In the genomic region with DNA sequence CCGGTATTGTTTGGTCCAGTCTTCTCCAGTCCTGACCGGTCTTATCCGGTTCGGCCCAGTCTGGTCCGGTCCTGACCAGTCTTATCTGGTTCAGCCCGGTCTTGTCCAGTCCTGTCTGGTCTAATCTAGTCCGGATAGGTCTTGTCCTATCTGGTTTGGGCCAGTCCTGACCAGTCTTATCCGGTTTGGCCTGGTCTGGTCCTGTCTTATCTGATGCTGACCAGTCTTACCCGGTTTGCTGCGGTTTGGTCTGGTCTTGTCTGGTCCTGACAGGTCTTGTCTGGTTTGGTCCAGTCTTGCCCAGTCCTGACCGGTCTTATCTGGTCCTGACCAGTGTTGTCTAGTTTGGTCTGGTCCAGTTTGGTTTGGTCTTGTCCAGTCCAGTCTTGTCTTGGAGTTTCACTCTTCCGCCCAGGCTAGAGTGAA, we compare ENCODE assay signal across 11 cellular contexts. TPM values are rescaled to one million over a fixed set of nuclear protein-coding genes. Genes with fewer than 3 reads are reported as not detected.
DNase-seq lines count a peak whose midpoint lies in the region; ATAC-seq and TF ChIP-seq lines count a peak whose summit lies in the region.
"Had no signal": no experiment of that assay in that cellular context is flagged by ENCODE, and none has a peak within 500 bp of the region (broad histone marks: within the 10 kb centered on the region; RNA-seq: fewer than 3 reads in every experiment).

No MANE protein-coding gene starts in this region.

- no peaks in the 10 kb centered on the region for H3K9me2 ChIP-seq in neural cell (ENCODE audit: insufficient read depth, low read length)

- no peaks in the 10 kb centered on the region for H3K27me3 ChIP-seq in HUES64 (ENCODE audit: insufficient read depth, low read length)
- H3K27me3 ChIP-seq in endodermal cell (ENCODE audit: control insufficient read depth, insufficient read depth, low read length, poor library complexity, severe bottlenecking) = no peaks in the 10 kb centered on the region
- H3K27me3 ChIP-seq in neural cell (ENCODE audit: insufficient read depth, low read depth, low read length) = no peaks in the 10 kb centered on the region
- H3K27me3 ChIP-seq: heart left ventricle, vagina had no signal

- H3K79me2 ChIP-seq in neural cell (replicated peaks; ENCODE audit: insufficient read depth, low read length) = no peaks in the 10 kb centered on the region

- H3K27ac Mint-ChIP-seq in endodermal cell = peak overlapping the region; percentile 85

- no peak for TF ChIP-seq EP300 in neural cell (conservative IDR thresholded peaks at IDR 0.05; ENCODE audit: poor library complexity, severe bottlenecking)

- H3F3A ChIP-seq in neural cell (ENCODE audit: insufficient read depth, low read length, poor library complexity, severe bottlenecking) = no peaks in the 10 kb centered on the region

- peaks cover 93% of the 10 kb centered on the region for H3K36me3 Mint-ChIP-seq in endodermal cell (ENCODE audit: low read depth)

- H3K27me3 Mint-ChIP-seq in endodermal cell (ENCODE audit: insufficient read depth) = no peaks in the 10 kb centered on the region

- peaks cover 100% of the 10 kb centered on the region for H3K36me3 ChIP-seq in HUES64 (ENCODE audit: insufficient read depth, low read length)
- H3K36me3 ChIP-seq in endodermal cell (ENCODE audit: control insufficient read depth, insufficient read depth, low read length) = peaks cover 100% of the 10 kb centered on the region
- H3K36me3 ChIP-seq in neural cell (ENCODE audit: insufficient read depth, low read length) = peaks cover 34% of the 10 kb centered on the region

- H3K9me3 ChIP-seq in HUES64 (ENCODE audit: insufficient read depth, low read depth, low read length) (no peaks in the 10 kb centered on the region), endodermal cell (ENCODE audit: control insufficient read depth, low read length) (no peaks in the 10 kb centered on the region), neural cell (ENCODE audit: low read length) (no peaks in the 10 kb centered on the region)
- H3K9me3 ChIP-seq: heart left ventricle, vagina had no signal

- ATAC-seq in HG02571 (IDR thresholded peaks at IDR 0.05; ENCODE audit: unreplicated experiment) = no peak
- no peak for ATAC-seq in HG02798 (IDR thresholded peaks at IDR 0.05; ENCODE audit: poor library complexity, unreplicated experiment)
- ATAC-seq: PC-3 had no signal

- TF ChIP-seq CTCF in endodermal cell (conservative IDR thresholded peaks at IDR 0.05) (no peak), neural cell (IDR thresholded peaks at IDR 0.05; ENCODE audit: poor library complexity, severe bottlenecking) (no peak)

- no peak overlapping the region for H2AFZ ChIP-seq in neural cell (ENCODE audit: low read depth, low read length)

- no peak overlapping the region for H3K4me2 ChIP-seq in neural cell (ENCODE audit: low read length)

- H3K27ac ChIP-seq in HUES64 (ENCODE audit: low read depth, low read length) = peak overlapping the region; percentile 62; the same call in 1 of the 2 replicates
- peak overlapping the region; percentile 77 for H3K27ac ChIP-seq in endodermal cell (ENCODE audit: low read depth, low read length)
- no peak overlapping the region for H3K27ac ChIP-seq in neural cell (ENCODE audit: low read length)
- H3K27ac ChIP-seq: heart left ventricle, vagina had no signal

- WGBS in HUES64 = 97% methylated on average over 12 of the region's 12 CpGs
- WGBS in endodermal cell (ENCODE audit: insufficient coverage in 1 of 2, insufficient read length in 1 of 2), 2 experiments = 95 to 97% methylated on average over 12 of the region's 12 CpGs

- DNase-seq in ELF-1 (ENCODE audit: low read depth, low spot score) (peak; percentile 73), endodermal cell (peak; percentile 79), NCI-H226 (no peak)
- DNase-seq: heart left ventricle, NCI-H187 treated with DMSO at 0.1 percent for 48 hours, PC-3 had no signal

- H3K9me3 Mint-ChIP-seq in endodermal cell = no peaks in the 10 kb centered on the region

- H3K4me3 ChIP-seq in HUES64 (ENCODE audit: low read length) (no peak overlapping the region), endodermal cell (ENCODE audit: low read length) (no peak overlapping the region), neural cell (ENCODE audit: low read length) (no peak overlapping the region)
- H3K4me3 ChIP-seq: heart left ventricle, vagina had no signal

- H3K4me3 Mint-ChIP-seq in endodermal cell = no peak overlapping the region

- H3K9ac ChIP-seq in HUES64 (ENCODE audit: low read depth, low read length) (no peak overlapping the region), endodermal cell (ENCODE audit: extremely low read depth, low read length, poor library complexity, severe bottlenecking) (peak overlapping the region; percentile 31), neural cell (ENCODE audit: low read length) (no peak overlapping the region)

- TF ChIP-seq RAD21 in neural cell (conservative IDR thresholded peaks at IDR 0.05) = no peak

- no peaks in the 10 kb centered on the region for H3K4me1 Mint-ChIP-seq in endodermal cell

- H4K20me1 ChIP-seq in neural cell (ENCODE audit: insufficient read depth) = no peaks in the 10 kb centered on the region

- H3K4me1 ChIP-seq in HUES64 (ENCODE audit: insufficient read depth, low read length) (no peaks in the 10 kb centered on the region), endodermal cell (ENCODE audit: control insufficient read depth, insufficient read depth, low read length) (no peaks in the 10 kb centered on the region)
- H3K4me1 ChIP-seq: heart left ventricle, vagina had no signal

TF ChIP-seq in neural cell, 6 proteins besides CTCF, POLR2A, EP300 and RAD21:
- no peak for TF ChIP-seq MXI1 (conservative IDR thresholded peaks at IDR 0.05; ENCODE audit: poor library complexity, severe bottlenecking)
- TF ChIP-seq POLR2AphosphoS5 (IDR thresholded peaks at IDR 0.05) = peak; percentile 10
TF ChIP-seq in neural cell: peak in this region for 1.

RNA-seq across cellular contexts. Expression of gene DHX9, which starts 30.1 kb away (rescaled TPM):
- polyA plus RNA-seq in HUES64 (2013, experiment 1 of 2) = 229 TPM
- polyA plus RNA-seq in HUES64 (2013, experiment 2 of 2) = 190 TPM
- total RNA-seq in endodermal cell = 100 to 1,000 TPM; 264 to 278 TPM
- 181 TPM for polyA plus RNA-seq in endodermal cell (2013, experiment 1 of 2)
- 176 TPM for polyA plus RNA-seq in endodermal cell (2013, experiment 2 of 2)
- polyA plus RNA-seq in neural cell = 193 and 236 TPM in 2 replicates
- polyA minus RNA-seq in neural cell = 315 and 332 TPM in 2 replicates
